ENCODE assay signal across 8 cellular contexts in genomic region chr17:37346879-37347402, GRCh38. TPM values are rescaled to one million over a fixed set of nuclear protein-coding genes. Genes with fewer than 3 reads are reported as not detected.
"Had no signal": no experiment of that assay in that cellular context is flagged by ENCODE, and none has a peak within 500 bp of the region (broad histone marks: within the 10 kb centered on the region; RNA-seq: fewer than 3 reads in every experiment).

No MANE protein-coding gene starts in this region.

RNA-seq across cellular contexts. Expression of gene C17orf78, which starts 28.8 kb away (rescaled TPM):
- total RNA-seq: LHCN-M2, MCF 10A, NCI-H460, OCI-LY7, PC-9, Right ventricle myocardium superior, SJSA1 had no signal
- polyA plus RNA-seq: SK-N-SH had no signal
